8 cellular contexts compared by ENCODE assay signal in genomic region chr17:81237591-81238489, GRCh38. TPM values are rescaled to one million over a fixed set of nuclear protein-coding genes. Genes with fewer than 3 reads are reported as not detected.
DNase-seq lines count a peak whose midpoint lies in the region; ATAC-seq and TF ChIP-seq lines count a peak whose summit lies in the region.

No MANE protein-coding gene starts in this region.

- 54% methylated on average over 36 of the region's 36 CpGs for WGBS in liver
- WGBS in upper lobe of left lung, 2 donors: 54 to 76% methylated on average over 27 to 36 of the region's 36 CpGs

- H3K9me3 Mint-ChIP-seq in activated T-cell treated with anti-CD3 and anti-CD28 coated beads, Interleukin-2, amount 50 U/mL, for 24 hours: no peaks in the 10 kb centered on the region

- peak overlapping the region; percentile 99 for H3K4me3 ChIP-seq in adipocyte (ENCODE audit: low read length)
- H3K4me3 ChIP-seq in liver (ENCODE audit: low read depth in 1 of 3, low read length in 3 of 3): peak overlapping the region; percentile 62 to 98 (median 89)
- H3K4me3 ChIP-seq in upper lobe of left lung: peak overlapping the region; percentile 94 to 99 (median 98)

- H3K9me3 ChIP-seq in adipocyte (ENCODE audit: control insufficient read depth, low read length) (no peaks in the 10 kb centered on the region), liver (ENCODE audit: control insufficient read depth in 4 of 4, low read length in 3 of 4) (no peaks in the 10 kb centered on the region), upper lobe of left lung (no peaks in the 10 kb centered on the region)

- no peak for TF ChIP-seq POLR2A in upper lobe of left lung (IDR thresholded peaks at IDR 0.05)

- TF ChIP-seq RAD21 in liver (IDR thresholded peaks at IDR 0.05): no peak

- H3K36me3 ChIP-seq in adipocyte (ENCODE audit: control insufficient read depth, insufficient read depth, low read length, severe bottlenecking) (peaks cover 6% of the 10 kb centered on the region), liver (ENCODE audit: control insufficient read depth in 4 of 4, insufficient read depth in 3 of 4, low read depth in 1 of 4, low read length in 3 of 4) (peaks cover 0 to 5% (median 1%) of the 10 kb centered on the region in 4 donors), upper lobe of left lung (peaks cover 0 to 27% (median 11%) of the 10 kb centered on the region in 4 donors)

- H3K27ac Mint-ChIP-seq in activated T-cell treated with anti-CD3 and anti-CD28 coated beads, Interleukin-2, amount 50 U/mL, for 24 hours: peak overlapping the region; percentile 47

- no peak for TF ChIP-seq CTCF in liver (IDR thresholded peaks at IDR 0.05; ENCODE audit: low read depth, low read length, missing input control)
- no peak for TF ChIP-seq CTCF in upper lobe of left lung (IDR thresholded peaks at IDR 0.05)

- no peak for DNase-seq in activated T-cell treated with anti-CD3 and anti-CD28 coated beads, Interleukin-2, amount 50 U/mL, for 24 hours
- DNase-seq in activated T-cell treated with anti-CD3 and anti-CD28 coated beads, Interleukin-2, amount 50 U/mL, for 1 hour: no peak
- DNase-seq in adipocyte (ENCODE audit: low read depth): peak; percentile 17
- no peak for DNase-seq in upper lobe of left lung
- no peak for DNase-seq in GDM1 (lab: John Stamatoyannopoulos, UW)
- DNase-seq in activated CD8-positive, alpha-beta memory T cell treated with anti-CD3 and anti-CD28 coated beads for 24 hours: no peak
- DNase-seq in mesenteric fat pad (ENCODE audit: low spot score): no peak

- no peak overlapping the region for H3K27ac ChIP-seq in liver (ENCODE audit: low read depth in 1 of 2, low read length in 2 of 2)
- peak overlapping the region; percentile 76 to 80 (median 79) for H3K27ac ChIP-seq in upper lobe of left lung

- no peaks in the 10 kb centered on the region for H3K27me3 ChIP-seq in adipocyte (replicated peaks; ENCODE audit: control insufficient read depth, insufficient read depth, low read length)
- no peaks in the 10 kb centered on the region for H3K27me3 ChIP-seq in liver (ENCODE audit: control insufficient read depth in 4 of 4, insufficient read depth in 4 of 4, low read length in 3 of 4)
- no peaks in the 10 kb centered on the region for H3K27me3 ChIP-seq in upper lobe of left lung

- H3K4me1 ChIP-seq in adipocyte (ENCODE audit: control insufficient read depth, insufficient read depth, low read length): peaks cover 23% of the 10 kb centered on the region
- H3K4me1 ChIP-seq in liver (ENCODE audit: control insufficient read depth in 4 of 4, insufficient read depth in 4 of 4, low read length in 3 of 4): peaks cover 6 to 31% (median 27%) of the 10 kb centered on the region in 4 donors
- peaks cover 25 to 54% (median 29%) of the 10 kb centered on the region in 4 donors for H3K4me1 ChIP-seq in upper lobe of left lung

- peaks cover 48% of the 10 kb centered on the region for H3K36me3 Mint-ChIP-seq in activated T-cell treated with anti-CD3 and anti-CD28 coated beads, Interleukin-2, amount 50 U/mL, for 24 hours (ENCODE audit: low read depth)

- H3K4me1 Mint-ChIP-seq in activated T-cell treated with anti-CD3 and anti-CD28 coated beads, Interleukin-2, amount 50 U/mL, for 24 hours (ENCODE audit: low read depth): peaks cover 38% of the 10 kb centered on the region

- H3K9ac ChIP-seq in adipocyte (ENCODE audit: low read length) (peak overlapping the region; percentile 92), liver (ENCODE audit: low read depth in 1 of 2, low read length in 2 of 2) (peak overlapping the region; percentile 22 to 75)

- H3K27me3 Mint-ChIP-seq in activated T-cell treated with anti-CD3 and anti-CD28 coated beads, Interleukin-2, amount 50 U/mL, for 24 hours: no peaks in the 10 kb centered on the region

- ATAC-seq in upper lobe of left lung (ENCODE audit: low FRiP score in 2 of 2): no peak

- TF ChIP-seq EP300 in upper lobe of left lung (IDR thresholded peaks at IDR 0.05): no peak

- peak overlapping the region; percentile 97 for H3K4me3 Mint-ChIP-seq in activated T-cell treated with anti-CD3 and anti-CD28 coated beads, Interleukin-2, amount 50 U/mL, for 24 hours

TF ChIP-seq in liver, 16 proteins besides CTCF, POLR2A, EP300 and RAD21:
- TF ChIP-seq FOXA2 (IDR thresholded peaks at IDR 0.05) (no peak), ATF3 (IDR thresholded peaks at IDR 0.05) (no peak), TAF1 (conservative IDR thresholded peaks at IDR 0.05) (no peak), YY1 (IDR thresholded peaks at IDR 0.05) (no peak), ZBTB33 (IDR thresholded peaks at IDR 0.05) (no peak), REST (IDR thresholded peaks at IDR 0.05) (no peak), SP1 (IDR thresholded peaks at IDR 0.05) (no peak), HNF4G (IDR thresholded peaks at IDR 0.05) (no peak), MAX (IDR thresholded peaks at IDR 0.05) (no peak), RXRA (IDR thresholded peaks at IDR 0.05) (no peak), FOXA1 (IDR thresholded peaks at IDR 0.05) (no peak), NR2F2 (IDR thresholded peaks at IDR 0.05) (no peak), JUND (IDR thresholded peaks at IDR 0.05) (no peak), GABPA (IDR thresholded peaks at IDR 0.05 in 1 of 2, conservative IDR thresholded peaks at IDR 0.05 in 1 of 2) (no peak), EGR1 (IDR thresholded peaks at IDR 0.05; ENCODE audit: low read depth in 2 of 2) (no peak), HNF4A (conservative IDR thresholded peaks at IDR 0.05) (no peak)

RNA-seq across cellular contexts. Expression of gene TEPSIN, which starts 1.0 kb away (rescaled TPM):
- total RNA-seq in liver (10 to 100 TPM in 1 of 2 donors, 1 to 10 TPM in 1; 10.0 to 22.9 TPM), upper lobe of left lung (100 to 1,000 TPM in 2 of 6 donors, 10 to 100 TPM in 4; 33.1 to 141 (median 49.7) TPM), mesenteric fat pad (23.1 TPM)
- polyA plus RNA-seq in liver: 10 to 100 TPM in 1 of 2 donors, 1 to 10 TPM in 1; 3.2 to 11.4 TPM

RNA-seq across cellular contexts. Expression of gene NDUFAF8, which starts 1.3 kb away (rescaled TPM):
- total RNA-seq in liver (10 to 100 TPM in 1 of 2 donors, 1 to 10 TPM in 1; 8.3 to 11.6 TPM), upper lobe of left lung (10 to 100 TPM; 19.6 to 38.1 (median 33.6) TPM), mesenteric fat pad (46.2 TPM)
- polyA plus RNA-seq in liver: 10 to 100 TPM; 19.3 to 67.4 TPM

RNA-seq across cellular contexts. Expression of gene CEP131, which starts 15.1 kb away (rescaled TPM):
- total RNA-seq in liver: 1 to 10 TPM; 2.4 to 6.3 TPM
- 1 to 10 TPM in 1 of 2 donors, under 1 TPM in 1; 0.71 to 2.0 TPM for polyA plus RNA-seq in liver
- total RNA-seq in upper lobe of left lung: 10 to 100 TPM in 4 of 6 donors, 1 to 10 TPM in 2; 5.3 to 55.5 (median 12.6) TPM
- total RNA-seq in mesenteric fat pad: 3.4 TPM

RNA-seq across cellular contexts. Expression of gene SLC38A10, which starts 57.3 kb away (rescaled TPM):
- total RNA-seq in liver: 100 to 1,000 TPM in 1 of 2 donors, 10 to 100 TPM in 1; 34.2 to 117 TPM
- 10 to 100 TPM; 29.3 to 75.2 TPM for polyA plus RNA-seq in liver
- total RNA-seq in upper lobe of left lung: 100 to 1,000 TPM in 4 of 6 donors, 10 to 100 TPM in 2; 90.6 to 208 (median 110) TPM
- total RNA-seq in mesenteric fat pad: 88.0 TPM

Comparison
In these comparisons a context has a peak if more than half of its experiments do, and no peak if none do; other contexts are left out.
1. H3K27ac ChIP-seq: peak in upper lobe of left lung (4 of 4); none in liver (0 of 2).
2. Peak in every context shown above with its lines, with median percentiles within 50 percentile points of each other: H3K4me3 ChIP-seq.